In the genomic region with DNA sequence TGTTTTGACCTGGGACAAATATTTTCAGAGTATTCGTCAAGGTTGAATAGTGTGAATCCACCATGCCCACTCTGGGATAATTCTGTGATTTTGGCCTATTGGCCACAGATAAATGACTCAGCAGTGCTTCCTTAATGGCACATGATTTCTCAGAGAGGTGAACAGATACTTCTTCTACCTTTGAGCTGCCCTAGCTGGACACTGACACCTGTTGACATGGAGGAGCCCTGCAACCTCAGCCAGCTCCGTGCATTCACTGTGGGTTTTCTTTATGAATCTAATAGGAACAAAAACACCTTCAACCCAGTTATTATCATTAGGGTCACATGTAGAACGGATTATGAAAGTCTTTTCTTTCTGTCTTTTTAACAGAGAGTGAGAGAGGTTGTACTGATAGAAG, we compare ENCODE assay signal across 2 cellular contexts.
TF ChIP-seq lines count a peak whose summit lies in the region.

No MANE protein-coding gene starts in this region.

TF ChIP-seq in HCT116, 20 proteins besides CTCF, POLR2A, EP300 and RAD21 (continued from another document):
- TF ChIP-seq EGR1 (IDR thresholded peaks at IDR 0.05; ENCODE audit: low read depth) (no peak), ZNF274 (IDR thresholded peaks at IDR 0.05; ENCODE audit: low read depth, low read length) (no peak), SP1 (IDR thresholded peaks at IDR 0.05; ENCODE audit: low read depth) (no peak), MAX (IDR thresholded peaks at IDR 0.05) (no peak), CBX3 (IDR thresholded peaks at IDR 0.05; ENCODE audit: low read depth) (no peak), ZBTB33 (IDR thresholded peaks at IDR 0.05; ENCODE audit: extremely low read depth, insufficient replicate concordance, low read length) (no peak), EZH2 (IDR thresholded peaks at IDR 0.05) (no peak), POLR2AphosphoS5 (IDR thresholded peaks at IDR 0.05; ENCODE audit: low read depth, low read length) (no peak), YY1 (IDR thresholded peaks at IDR 0.05; ENCODE audit: extremely low read depth, insufficient replicate concordance, low read depth, low read length) (no peak), ELF1 (IDR thresholded peaks at IDR 0.05; ENCODE audit: borderline replicate concordance, low read depth) (no peak), FOSL1 (IDR thresholded peaks at IDR 0.05; ENCODE audit: low read depth) (no peak), JUND (IDR thresholded peaks at IDR 0.05) (no peak), EZH2phosphoT487 (IDR thresholded peaks at IDR 0.05; ENCODE audit: borderline replicate concordance) (no peak)
- TF ChIP-seq, protein P1, sequence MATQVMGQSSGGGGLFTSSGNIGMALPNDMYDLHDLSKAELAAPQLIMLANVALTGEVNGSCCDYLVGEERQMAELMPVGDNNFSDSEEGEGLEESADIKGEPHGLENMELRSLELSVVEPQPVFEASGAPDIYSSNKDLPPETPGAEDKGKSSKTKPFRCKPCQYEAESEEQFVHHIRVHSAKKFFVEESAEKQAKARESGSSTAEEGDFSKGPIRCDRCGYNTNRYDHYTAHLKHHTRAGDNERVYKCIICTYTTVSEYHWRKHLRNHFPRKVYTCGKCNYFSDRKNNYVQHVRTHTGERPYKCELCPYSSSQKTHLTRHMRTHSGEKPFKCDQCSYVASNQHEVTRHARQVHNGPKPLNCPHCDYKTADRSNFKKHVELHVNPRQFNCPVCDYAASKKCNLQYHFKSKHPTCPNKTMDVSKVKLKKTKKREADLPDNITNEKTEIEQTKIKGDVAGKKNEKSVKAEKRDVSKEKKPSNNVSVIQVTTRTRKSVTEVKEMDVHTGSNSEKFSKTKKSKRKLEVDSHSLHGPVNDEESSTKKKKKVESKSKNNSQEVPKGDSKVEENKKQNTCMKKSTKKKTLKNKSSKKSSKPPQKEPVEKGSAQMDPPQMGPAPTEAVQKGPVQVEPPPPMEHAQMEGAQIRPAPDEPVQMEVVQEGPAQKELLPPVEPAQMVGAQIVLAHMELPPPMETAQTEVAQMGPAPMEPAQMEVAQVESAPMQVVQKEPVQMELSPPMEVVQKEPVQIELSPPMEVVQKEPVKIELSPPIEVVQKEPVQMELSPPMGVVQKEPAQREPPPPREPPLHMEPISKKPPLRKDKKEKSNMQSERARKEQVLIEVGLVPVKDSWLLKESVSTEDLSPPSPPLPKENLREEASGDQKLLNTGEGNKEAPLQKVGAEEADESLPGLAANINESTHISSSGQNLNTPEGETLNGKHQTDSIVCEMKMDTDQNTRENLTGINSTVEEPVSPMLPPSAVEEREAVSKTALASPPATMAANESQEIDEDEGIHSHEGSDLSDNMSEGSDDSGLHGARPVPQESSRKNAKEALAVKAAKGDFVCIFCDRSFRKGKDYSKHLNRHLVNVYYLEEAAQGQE (IDR thresholded peaks at IDR 0.05; ENCODE audit: low read depth), result no peak
- TF ChIP-seq, protein P2, sequence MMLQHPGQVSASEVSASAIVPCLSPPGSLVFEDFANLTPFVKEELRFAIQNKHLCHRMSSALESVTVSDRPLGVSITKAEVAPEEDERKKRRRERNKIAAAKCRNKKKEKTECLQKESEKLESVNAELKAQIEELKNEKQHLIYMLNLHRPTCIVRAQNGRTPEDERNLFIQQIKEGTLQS (IDR thresholded peaks at IDR 0.05), result no peak

TF ChIP-seq in H1, 55 proteins besides CTCF, POLR2A, EP300 and RAD21 (continued from another document):
- TF ChIP-seq MAFK (IDR thresholded peaks at IDR 0.05; ENCODE audit: low read depth, low read length) (no peak), ASH2L (IDR thresholded peaks at IDR 0.05; ENCODE audit: low read length) (no peak), SP4 (IDR thresholded peaks at IDR 0.05; ENCODE audit: low read length) (no peak), TBP (IDR thresholded peaks at IDR 0.05; ENCODE audit: low read depth, low read length) (no peak), PHF8 (conservative IDR thresholded peaks at IDR 0.05; ENCODE audit: low read depth, low read length) (no peak), SUZ12 (IDR thresholded peaks at IDR 0.05; ENCODE audit: low read length) (no peak), GTF2F1 (IDR thresholded peaks at IDR 0.05; ENCODE audit: borderline replicate concordance, low read depth, low read length) (no peak), JUND (IDR thresholded peaks at IDR 0.05; ENCODE audit: low read length) (no peak), CBX5 (IDR thresholded peaks at IDR 0.05; ENCODE audit: low read depth, low read length) (no peak), ZNF274 (IDR thresholded peaks at IDR 0.05; ENCODE audit: borderline replicate concordance, extremely low read depth, low read length) (no peak), CREB1 (IDR thresholded peaks at IDR 0.05) (no peak)
- TF ChIP-seq, protein P2 (IDR thresholded peaks at IDR 0.05; ENCODE audit: insufficient read depth, low read depth, low read length), result no peak
